In the genomic region with DNA sequence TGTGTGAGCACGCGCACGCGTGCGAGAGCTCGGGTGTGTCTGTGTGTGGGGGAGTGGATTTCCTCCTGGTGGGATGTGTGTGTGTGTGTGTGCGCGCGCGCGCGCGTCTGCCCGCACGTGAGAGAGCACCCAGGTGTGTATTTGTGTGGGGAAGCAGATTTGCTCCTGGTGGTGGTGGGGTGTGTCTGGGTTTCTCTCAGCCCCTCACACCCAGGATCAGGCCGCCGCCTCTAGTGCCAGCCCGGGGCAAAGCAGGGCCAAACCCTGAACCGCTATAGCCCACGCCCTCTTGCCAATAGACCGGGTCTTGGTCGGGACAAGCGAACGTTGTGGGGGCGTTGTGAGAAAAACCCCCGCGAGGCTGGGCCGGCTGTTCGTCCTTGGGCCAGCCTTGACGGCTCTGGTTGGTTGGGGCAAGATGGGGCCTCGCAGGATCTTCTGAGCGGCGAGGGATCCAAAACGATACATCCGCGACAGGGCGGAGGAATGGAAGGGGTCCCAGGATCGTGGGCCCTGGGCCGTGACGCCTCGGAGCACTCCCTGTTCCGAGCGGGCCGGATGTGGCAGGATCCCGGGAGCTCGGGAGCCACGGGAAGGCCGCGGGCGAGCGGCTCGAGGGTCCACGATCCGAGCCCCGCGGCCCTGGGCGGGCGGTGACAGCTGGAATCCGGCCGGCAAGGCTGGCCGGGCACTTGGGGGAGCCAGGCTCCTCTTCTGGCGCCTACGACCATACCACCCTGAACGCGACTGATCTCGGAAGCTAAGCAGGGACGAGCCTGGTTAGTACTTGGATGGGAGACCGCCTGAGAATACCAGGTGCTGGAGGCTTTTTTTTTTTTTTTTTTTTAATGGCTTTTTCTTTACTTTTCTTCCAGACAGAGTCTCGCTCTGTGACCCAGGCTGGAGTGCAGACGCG, we compare ENCODE assay signal across 1 cellular context.
TF ChIP-seq lines count a peak whose summit lies in the region.

No MANE protein-coding gene starts in this region.

TF ChIP-seq in WTC11, 78 proteins besides CTCF, POLR2A, EP300 and RAD21 (continued from another document):
- TF ChIP-seq ATF1 (CRISPR knock-in tag; IDR thresholded peaks at IDR 0.05), result no peak
- no peak for TF ChIP-seq ZNF232 (CRISPR knock-in tag; IDR thresholded peaks at IDR 0.05)
- TF ChIP-seq, protein P1, sequence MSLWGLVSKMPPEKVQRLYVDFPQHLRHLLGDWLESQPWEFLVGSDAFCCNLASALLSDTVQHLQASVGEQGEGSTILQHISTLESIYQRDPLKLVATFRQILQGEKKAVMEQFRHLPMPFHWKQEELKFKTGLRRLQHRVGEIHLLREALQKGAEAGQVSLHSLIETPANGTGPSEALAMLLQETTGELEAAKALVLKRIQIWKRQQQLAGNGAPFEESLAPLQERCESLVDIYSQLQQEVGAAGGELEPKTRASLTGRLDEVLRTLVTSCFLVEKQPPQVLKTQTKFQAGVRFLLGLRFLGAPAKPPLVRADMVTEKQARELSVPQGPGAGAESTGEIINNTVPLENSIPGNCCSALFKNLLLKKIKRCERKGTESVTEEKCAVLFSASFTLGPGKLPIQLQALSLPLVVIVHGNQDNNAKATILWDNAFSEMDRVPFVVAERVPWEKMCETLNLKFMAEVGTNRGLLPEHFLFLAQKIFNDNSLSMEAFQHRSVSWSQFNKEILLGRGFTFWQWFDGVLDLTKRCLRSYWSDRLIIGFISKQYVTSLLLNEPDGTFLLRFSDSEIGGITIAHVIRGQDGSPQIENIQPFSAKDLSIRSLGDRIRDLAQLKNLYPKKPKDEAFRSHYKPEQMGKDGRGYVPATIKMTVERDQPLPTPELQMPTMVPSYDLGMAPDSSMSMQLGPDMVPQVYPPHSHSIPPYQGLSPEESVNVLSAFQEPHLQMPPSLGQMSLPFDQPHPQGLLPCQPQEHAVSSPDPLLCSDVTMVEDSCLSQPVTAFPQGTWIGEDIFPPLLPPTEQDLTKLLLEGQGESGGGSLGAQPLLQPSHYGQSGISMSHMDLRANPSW (CRISPR knock-in tag; conservative IDR thresholded peaks at IDR 0.05; ENCODE audit: low read depth), result no peak
- TF ChIP-seq NR3C1 (CRISPR knock-in tag; conservative IDR thresholded peaks at IDR 0.05; ENCODE audit: low read depth), result no peak
- TF ChIP-seq, protein P2, sequence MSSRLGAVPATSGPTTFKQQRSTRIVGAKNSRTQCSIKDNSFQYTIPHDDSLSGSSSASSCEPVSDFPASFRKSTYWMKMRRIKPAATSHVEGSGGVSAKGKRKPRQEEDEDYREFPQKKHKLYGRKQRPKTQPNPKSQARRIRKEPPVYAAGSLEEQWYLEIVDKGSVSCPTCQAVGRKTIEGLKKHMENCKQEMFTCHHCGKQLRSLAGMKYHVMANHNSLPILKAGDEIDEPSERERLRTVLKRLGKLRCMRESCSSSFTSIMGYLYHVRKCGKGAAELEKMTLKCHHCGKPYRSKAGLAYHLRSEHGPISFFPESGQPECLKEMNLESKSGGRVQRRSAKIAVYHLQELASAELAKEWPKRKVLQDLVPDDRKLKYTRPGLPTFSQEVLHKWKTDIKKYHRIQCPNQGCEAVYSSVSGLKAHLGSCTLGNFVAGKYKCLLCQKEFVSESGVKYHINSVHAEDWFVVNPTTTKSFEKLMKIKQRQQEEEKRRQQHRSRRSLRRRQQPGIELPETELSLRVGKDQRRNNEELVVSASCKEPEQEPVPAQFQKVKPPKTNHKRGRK (CRISPR knock-in tag; IDR thresholded peaks at IDR 0.05; ENCODE audit: borderline replicate concordance), result no peak
- TF ChIP-seq, protein P3, sequence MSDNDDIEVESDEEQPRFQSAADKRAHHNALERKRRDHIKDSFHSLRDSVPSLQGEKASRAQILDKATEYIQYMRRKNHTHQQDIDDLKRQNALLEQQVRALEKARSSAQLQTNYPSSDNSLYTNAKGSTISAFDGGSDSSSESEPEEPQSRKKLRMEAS (CRISPR knock-in tag; IDR thresholded peaks at IDR 0.05), result no peak
- no peak for TF ChIP-seq ZBTB21 (CRISPR knock-in tag; IDR thresholded peaks at IDR 0.05; ENCODE audit: borderline replicate concordance)
- TF ChIP-seq RELA (CRISPR knock-in tag; IDR thresholded peaks at IDR 0.05; ENCODE audit: borderline replicate concordance), result no peak
- no peak for TF ChIP-seq JUN (CRISPR knock-in tag; IDR thresholded peaks at IDR 0.05)
